Comparison of ENCODE assay signal across 9 cellular contexts in genomic region chr3:157122116-157122515, GRCh38. TPM values are rescaled to one million over a fixed set of nuclear protein-coding genes. Genes with fewer than 3 reads are reported as not detected.
DNase-seq lines count a peak whose midpoint lies in the region; ATAC-seq and TF ChIP-seq lines count a peak whose summit lies in the region.
"Had no signal": no experiment of that assay in that cellular context is flagged by ENCODE, and none has a peak within 500 bp of the region (broad histone marks: within the 10 kb centered on the region; RNA-seq: fewer than 3 reads in every experiment).

No MANE protein-coding gene starts in this region.

- no peaks in the 10 kb centered on the region for H3K27me3 Mint-ChIP-seq in activated CD8-positive, alpha-beta T cell treated with anti-CD3 and anti-CD28 coated beads for 36 hours
- no peaks in the 10 kb centered on the region for H3K27me3 Mint-ChIP-seq in activated CD8-positive, alpha-beta T cell treated with anti-CD3 and anti-CD28 coated beads, Interleukin-2, amount 10 ng/mL, durations not matched to agents 7 days and 5 days (ENCODE audit: low read depth)
- H3K27me3 Mint-ChIP-seq in immature natural killer cell (ENCODE audit: low read depth in 3 of 3), result peaks cover 0 to 6% (median 5%) of the 10 kb centered on the region in 3 donors
- no peaks in the 10 kb centered on the region for H3K27me3 Mint-ChIP-seq in CD4-positive, alpha-beta T cell
- H3K27me3 Mint-ChIP-seq: activated naive CD4-positive, alpha-beta T cell treated with anti-CD3 and anti-CD28 coated beads, Interleukin-2, amount 50 U/mL, for 24 hours had no signal

- H3K4me3 Mint-ChIP-seq in activated CD8-positive, alpha-beta T cell treated with anti-CD3 and anti-CD28 coated beads for 36 hours, result no peak overlapping the region
- H3K4me3 Mint-ChIP-seq in activated CD8-positive, alpha-beta T cell treated with anti-CD3 and anti-CD28 coated beads, Interleukin-2, amount 10 ng/mL, durations not matched to agents 7 days and 5 days, result no peak overlapping the region
- no peak overlapping the region for H3K4me3 Mint-ChIP-seq in stimulated activated effector memory CD8-positive, alpha-beta T cell treated with anti-CD3 and anti-CD28 coated beads, Interleukin-12 subunit alpha, Interleukin-12 subunit beta, amount 100 ng/mL, for 72 hours
- H3K4me3 Mint-ChIP-seq in immature natural killer cell, result no peak overlapping the region
- H3K4me3 Mint-ChIP-seq in CD4-positive, alpha-beta T cell, result no peak overlapping the region
- H3K4me3 Mint-ChIP-seq: activated naive CD4-positive, alpha-beta T cell treated with anti-CD3 and anti-CD28 coated beads, Interleukin-2, amount 50 U/mL, for 24 hours had no signal

- H3K4me2 ChIP-seq in SK-N-SH, result peak overlapping the region; percentile 54

- no peak for DNase-seq in activated CD8-positive, alpha-beta T cell treated with anti-CD3 and anti-CD28 coated beads for 36 hours
- no peak for DNase-seq in activated CD8-positive, alpha-beta T cell treated with anti-CD3 and anti-CD28 coated beads, Interleukin-2, amount 10 ng/mL, durations not matched to agents 7 days and 5 days
- DNase-seq in SK-N-SH, result no peak
- peak; percentile 93 to 95 for DNase-seq in foreskin keratinocyte
- DNase-seq in stimulated activated effector memory CD8-positive, alpha-beta T cell treated with anti-CD3 and anti-CD28 coated beads, Interleukin-12 subunit alpha, Interleukin-12 subunit beta, amount 100 ng/mL, for 72 hours (ENCODE audit: low spot score in 2 of 2), result no peak
- no peak for DNase-seq in immature natural killer cell
- DNase-seq in CD4-positive, alpha-beta T cell, result no peak

- H3K4me1 ChIP-seq in SK-N-SH (ENCODE audit: control insufficient read depth in 1 of 2, insufficient read depth in 2 of 2, low read depth in 1 of 2, low read length in 1 of 2), result peaks cover 0 to 30% of the 10 kb centered on the region in 2 experiments; a peak in 3 of 4 replicates
- peaks cover 58% of the 10 kb centered on the region for H3K4me1 ChIP-seq in foreskin keratinocyte

- H3K9me3 ChIP-seq in SK-N-SH, result no peaks in the 10 kb centered on the region
- no peaks in the 10 kb centered on the region for H3K9me3 ChIP-seq in CD4-positive, alpha-beta T cell (ENCODE audit: control insufficient read depth, low read length)

- H4K20me1 ChIP-seq in SK-N-SH (ENCODE audit: insufficient read depth), result no peaks in the 10 kb centered on the region

- H3K9me2 ChIP-seq in SK-N-SH, result no peaks in the 10 kb centered on the region

- ATAC-seq in activated CD8-positive, alpha-beta T cell treated with anti-CD3 and anti-CD28 coated beads for 36 hours, result peak; percentile 37
- ATAC-seq in activated CD8-positive, alpha-beta T cell treated with anti-CD3 and anti-CD28 coated beads, Interleukin-2, amount 10 ng/mL, durations not matched to agents 7 days and 5 days, result no peak
- ATAC-seq in foreskin keratinocyte (peak; percentile 96), HG03571 (IDR thresholded peaks at IDR 0.05; ENCODE audit: unreplicated experiment) (no peak)
- ATAC-seq in stimulated activated effector memory CD8-positive, alpha-beta T cell treated with anti-CD3 and anti-CD28 coated beads, Interleukin-12 subunit alpha, Interleukin-12 subunit beta, amount 100 ng/mL, for 72 hours, result peak; percentile 45
- no peak for ATAC-seq in CD4-positive, alpha-beta T cell (ENCODE audit: poor library complexity)

- H3K27me3 ChIP-seq in SK-N-SH (ENCODE audit: insufficient read depth) (no peaks in the 10 kb centered on the region), foreskin keratinocyte (no peaks in the 10 kb centered on the region)
- H3K27me3 ChIP-seq in CD4-positive, alpha-beta T cell (ENCODE audit: control insufficient read depth, insufficient read depth, low read length), result no peaks in the 10 kb centered on the region

- H3K27ac ChIP-seq in SK-N-SH (ENCODE audit: low read depth in 2 of 2, low read length in 1 of 2) (peak overlapping the region; percentile 34 to 58), foreskin keratinocyte (peak overlapping the region; percentile 91)
- no peak overlapping the region for H3K27ac ChIP-seq in CD4-positive, alpha-beta T cell (ENCODE audit: low read depth, low read length)

- no peaks in the 10 kb centered on the region for H3K79me2 ChIP-seq in SK-N-SH (ENCODE audit: insufficient read depth)

- peaks cover 7% of the 10 kb centered on the region for H3F3A ChIP-seq in SK-N-SH (replicated peaks; ENCODE audit: insufficient read depth)

- no peak overlapping the region for H3K27ac Mint-ChIP-seq in activated CD8-positive, alpha-beta T cell treated with anti-CD3 and anti-CD28 coated beads for 36 hours
- H3K27ac Mint-ChIP-seq in activated CD8-positive, alpha-beta T cell treated with anti-CD3 and anti-CD28 coated beads, Interleukin-2, amount 10 ng/mL, durations not matched to agents 7 days and 5 days, result no peak overlapping the region
- H3K27ac Mint-ChIP-seq in stimulated activated effector memory CD8-positive, alpha-beta T cell treated with anti-CD3 and anti-CD28 coated beads, Interleukin-12 subunit alpha, Interleukin-12 subunit beta, amount 100 ng/mL, for 72 hours, result no peak overlapping the region
- H3K27ac Mint-ChIP-seq in immature natural killer cell, result no peak overlapping the region
- no peak overlapping the region for H3K27ac Mint-ChIP-seq in CD4-positive, alpha-beta T cell
- H3K27ac Mint-ChIP-seq: activated naive CD4-positive, alpha-beta T cell treated with anti-CD3 and anti-CD28 coated beads, Interleukin-2, amount 50 U/mL, for 24 hours had no signal

- peaks cover 24% of the 10 kb centered on the region for H3K4me1 Mint-ChIP-seq in activated CD8-positive, alpha-beta T cell treated with anti-CD3 and anti-CD28 coated beads for 36 hours (ENCODE audit: low read depth)
- peaks cover 16% of the 10 kb centered on the region for H3K4me1 Mint-ChIP-seq in activated CD8-positive, alpha-beta T cell treated with anti-CD3 and anti-CD28 coated beads, Interleukin-2, amount 10 ng/mL, durations not matched to agents 7 days and 5 days (ENCODE audit: low read depth)
- H3K4me1 Mint-ChIP-seq in stimulated activated effector memory CD8-positive, alpha-beta T cell treated with anti-CD3 and anti-CD28 coated beads, Interleukin-12 subunit alpha, Interleukin-12 subunit beta, amount 100 ng/mL, for 72 hours, result peaks cover 32% of the 10 kb centered on the region
- peaks cover 9 to 13% of the 10 kb centered on the region in 2 donors for H3K4me1 Mint-ChIP-seq in immature natural killer cell
- H3K4me1 Mint-ChIP-seq in CD4-positive, alpha-beta T cell (ENCODE audit: low read depth), result peaks cover 6% of the 10 kb centered on the region

- POLR2A ChIA-PET in activated CD8-positive, alpha-beta T cell treated with anti-CD3 and anti-CD28 coated beads for 36 hours (lab: Charles Lee), result interaction anchor here (1.7 to 3.3 kb wide), 3 partner anchors 27 to 38 kb away, joined by 5 to 17 read pairs (median 9); partner anchors contain the start of gene CCNL1
- POLR2A ChIA-PET in activated CD8-positive, alpha-beta T cell treated with anti-CD3 and anti-CD28 coated beads, Interleukin-2, amount 10 ng/mL, durations not matched to agents 7 days and 5 days (lab: Charles Lee), result interaction anchor here (3.2 kb wide), 1 partner anchor 33 kb away, joined by 19 read pairs; no protein-coding TSS in a partner anchor
- POLR2A ChIA-PET in SK-N-SH (lab: Yijun Ruan, JAX), result interaction anchor here (1.2 kb wide), 1 partner anchor 33 kb away, joined by 3 read pairs; no protein-coding TSS in a partner anchor
- POLR2A ChIA-PET in CD4-positive, alpha-beta T cell (lab: Charles Lee), result interaction anchor here (0.8 kb wide), 1 partner anchor 29 kb away, joined by 3 read pairs; no protein-coding TSS in a partner anchor

- H3K36me3 ChIP-seq in SK-N-SH (replicated peaks in 1 of 2; ENCODE audit: control insufficient read depth in 1 of 2, insufficient read depth in 2 of 2, low read length in 1 of 2), result no peaks in the 10 kb centered on the region

- no peaks in the 10 kb centered on the region for H3K36me3 Mint-ChIP-seq in activated CD8-positive, alpha-beta T cell treated with anti-CD3 and anti-CD28 coated beads for 36 hours (ENCODE audit: low read depth)
- H3K36me3 Mint-ChIP-seq in activated CD8-positive, alpha-beta T cell treated with anti-CD3 and anti-CD28 coated beads, Interleukin-2, amount 10 ng/mL, durations not matched to agents 7 days and 5 days (ENCODE audit: low read depth), result peaks cover 9% of the 10 kb centered on the region
- peaks cover 9% of the 10 kb centered on the region for H3K36me3 Mint-ChIP-seq in stimulated activated effector memory CD8-positive, alpha-beta T cell treated with anti-CD3 and anti-CD28 coated beads, Interleukin-12 subunit alpha, Interleukin-12 subunit beta, amount 100 ng/mL, for 72 hours
- H3K36me3 Mint-ChIP-seq in immature natural killer cell, result no peaks in the 10 kb centered on the region
- no peaks in the 10 kb centered on the region for H3K36me3 Mint-ChIP-seq in CD4-positive, alpha-beta T cell (ENCODE audit: low read depth)
- H3K36me3 Mint-ChIP-seq: activated naive CD4-positive, alpha-beta T cell treated with anti-CD3 and anti-CD28 coated beads, Interleukin-2, amount 50 U/mL, for 24 hours had no signal

- 18% methylated on average over 2 of the region's 2 CpGs for WGBS in SK-N-SH (ENCODE audit: low lambda C conversion rate)

- TF ChIP-seq RAD21 in SK-N-SH (IDR thresholded peaks at IDR 0.05; ENCODE audit: low read length), result no peak

- H2AFZ ChIP-seq in SK-N-SH (ENCODE audit: low read depth), result no peak overlapping the region

- peak overlapping the region; percentile 24; the same call in 1 of the 2 replicates for H3K9ac ChIP-seq in SK-N-SH

- H3K4me3 ChIP-seq in SK-N-SH (ENCODE audit: low read depth in 2 of 2, low read length in 1 of 2), result no peak overlapping the region

- peak in 1 of 2 experiments; percentile 89; a peak in 2 of 4 replicates for TF ChIP-seq EP300 in SK-N-SH (IDR thresholded peaks at IDR 0.05; ENCODE audit: borderline replicate concordance in 1 of 2, low read depth in 1 of 2, low read length in 1 of 2)

- intact Hi-C loops in activated CD8-positive, alpha-beta T cell treated with anti-CD3 and anti-CD28 coated beads for 36 hours (cut with micrococcal nuclease), result loop anchor here (10.0 kb wide), 1 partner anchor 307 kb away; no protein-coding TSS in a partner anchor
- intact Hi-C loops in CD4-positive, alpha-beta T cell (cut with DNase I, micrococcal nuclease), result no loop called here

- CTCF ChIA-PET in activated CD8-positive, alpha-beta T cell treated with anti-CD3 and anti-CD28 coated beads for 36 hours (lab: Charles Lee), result interaction anchor here (1.4 to 7.2 kb wide), 6 partner anchors 8 to 40 kb away, joined by 3 to 53 read pairs (median 6); no protein-coding TSS in a partner anchor
- CTCF ChIA-PET in activated CD8-positive, alpha-beta T cell treated with anti-CD3 and anti-CD28 coated beads, Interleukin-2, amount 10 ng/mL, durations not matched to agents 7 days and 5 days (lab: Charles Lee), result interaction anchor here (1.0 to 2.7 kb wide), 8 partner anchors 10 to 449 kb away, joined by 3 to 14 read pairs (median 3); no protein-coding TSS in a partner anchor
- CTCF ChIA-PET in SK-N-SH (lab: Yijun Ruan, JAX), result interaction anchor here (0.7 to 3.5 kb wide), 6 partner anchors 9 to 448 kb away, joined by 3 to 12 read pairs (median 6); partner anchors contain the start of gene TIPARP
- CTCF ChIA-PET in CD4-positive, alpha-beta T cell (lab: Charles Lee), result no interaction called here

- H3K9me3 Mint-ChIP-seq in activated CD8-positive, alpha-beta T cell treated with anti-CD3 and anti-CD28 coated beads for 36 hours, result no peaks in the 10 kb centered on the region
- H3K9me3 Mint-ChIP-seq in activated CD8-positive, alpha-beta T cell treated with anti-CD3 and anti-CD28 coated beads, Interleukin-2, amount 10 ng/mL, durations not matched to agents 7 days and 5 days (ENCODE audit: insufficient read depth), result no peaks in the 10 kb centered on the region
- H3K9me3 Mint-ChIP-seq in stimulated activated effector memory CD8-positive, alpha-beta T cell treated with anti-CD3 and anti-CD28 coated beads, Interleukin-12 subunit alpha, Interleukin-12 subunit beta, amount 100 ng/mL, for 72 hours, result no peaks in the 10 kb centered on the region
- no peaks in the 10 kb centered on the region for H3K9me3 Mint-ChIP-seq in immature natural killer cell
- no peaks in the 10 kb centered on the region for H3K9me3 Mint-ChIP-seq in CD4-positive, alpha-beta T cell
- H3K9me3 Mint-ChIP-seq: activated naive CD4-positive, alpha-beta T cell treated with anti-CD3 and anti-CD28 coated beads, Interleukin-2, amount 50 U/mL, for 24 hours had no signal

- TF ChIP-seq CTCF in activated CD8-positive, alpha-beta T cell treated with anti-CD3 and anti-CD28 coated beads for 36 hours (IDR thresholded peaks at IDR 0.05), result no peak
- no peak for TF ChIP-seq CTCF in SK-N-SH (IDR thresholded peaks at IDR 0.05)
- no peak for TF ChIP-seq CTCF in foreskin keratinocyte (conservative IDR thresholded peaks at IDR 0.05)
- TF ChIP-seq CTCF in CD4-positive, alpha-beta T cell (IDR thresholded peaks at IDR 0.05), result no peak

RNA-seq across cellular contexts. Expression of gene CCNL1, which starts 37.8 kb away (rescaled TPM):
- 100 to 1,000 TPM; 180 to 191 TPM for total RNA-seq in activated CD8-positive, alpha-beta T cell treated with anti-CD3 and anti-CD28 coated beads for 36 hours
- total RNA-seq in activated CD8-positive, alpha-beta T cell treated with anti-CD3 and anti-CD28 coated beads, Interleukin-2, amount 10 ng/mL, durations not matched to agents 7 days and 5 days, result 100 to 1,000 TPM; 257 TPM
- 99.8 and 131 TPM in 2 replicates for polyA plus RNA-seq in SK-N-SH (2012; rRNA removed)
- polyA plus RNA-seq in SK-N-SH (2012; cell fraction: cytosol; rRNA removed), result 27.3 and 29.6 TPM in 2 replicates
- 490 and 685 TPM in 2 replicates for polyA plus RNA-seq in SK-N-SH (2012; cell fraction: nucleus; rRNA removed)
- 59.0 and 65.0 TPM in 2 replicates for total RNA-seq in foreskin keratinocyte
- polyA plus RNA-seq in foreskin keratinocyte, result 21.4 and 23.7 TPM in 2 replicates
- polyA plus RNA-seq in immature natural killer cell, result 10 to 100 TPM; 35.3 to 87.6 (median 44.2) TPM
- 1,000 to 10,000 TPM; 1,350 to 1,388 TPM for total RNA-seq in CD4-positive, alpha-beta T cell

Comparison
In these comparisons a context has a peak if more than half of its experiments do, and no peak if none do; other contexts are left out.
1. ATAC-seq: peak in activated CD8-positive, alpha-beta T cell treated with anti-CD3 and anti-CD28 coated beads for 36 hours (single experiment), foreskin keratinocyte (single experiment) and stimulated activated effector memory CD8-positive, alpha-beta T cell treated with anti-CD3 and anti-CD28 coated beads, Interleukin-12 subunit alpha, Interleukin-12 subunit beta, amount 100 ng/mL, for 72 hours (single experiment); none in activated CD8-positive, alpha-beta T cell treated with anti-CD3 and anti-CD28 coated beads, Interleukin-2, amount 10 ng/mL, durations not matched to agents 7 days and 5 days (single experiment), HG03571 (single experiment) and CD4-positive, alpha-beta T cell (single experiment).
2. DNase-seq: peak in foreskin keratinocyte (2 of 2); none in activated CD8-positive, alpha-beta T cell treated with anti-CD3 and anti-CD28 coated beads for 36 hours (single experiment), activated CD8-positive, alpha-beta T cell treated with anti-CD3 and anti-CD28 coated beads, Interleukin-2, amount 10 ng/mL, durations not matched to agents 7 days and 5 days (single experiment), SK-N-SH (single experiment), stimulated activated effector memory CD8-positive, alpha-beta T cell treated with anti-CD3 and anti-CD28 coated beads, Interleukin-12 subunit alpha, Interleukin-12 subunit beta, amount 100 ng/mL, for 72 hours (0 of 2), immature natural killer cell (0 of 3) and CD4-positive, alpha-beta T cell (0 of 10).
3. RNA of gene CCNL1, which starts 37.8 kb away (total RNA-seq): 1,350 to 1,388 TPM in CD4-positive, alpha-beta T cell; 257 TPM in activated CD8-positive, alpha-beta T cell treated with anti-CD3 and anti-CD28 coated beads, Interleukin-2, amount 10 ng/mL, durations not matched to agents 7 days and 5 days, 180 to 191 TPM in activated CD8-positive, alpha-beta T cell treated with anti-CD3 and anti-CD28 coated beads for 36 hours and 59.0 to 65.0 TPM in foreskin keratinocyte; every median in the first group is over 4 times any median in the second.